9 cellular contexts compared by ENCODE assay signal in genomic region chr12:55019784-55020183, GRCh38. TPM values are rescaled to one million over a fixed set of nuclear protein-coding genes. Genes with fewer than 3 reads are reported as not detected.
DNase-seq lines count a peak whose midpoint lies in the region; ATAC-seq and TF ChIP-seq lines count a peak whose summit lies in the region.
"Had no signal": no experiment of that assay in that cellular context is flagged by ENCODE, and none has a peak within 500 bp of the region (broad histone marks: within the 10 kb centered on the region; RNA-seq: fewer than 3 reads in every experiment).

NEUROD4 (plus strand) TSS chr12:55019974; CDS start chr12:55026440, 6,466 bp downstream.

- peak within 1 kb of the TSS; percentile 62 for H3K4me2 ChIP-seq in neural progenitor cell

- H4K20me1 ChIP-seq in neural progenitor cell (ENCODE audit: low read depth) = no peaks in the 10 kb centered on the region

- H3K4me1 ChIP-seq in neural progenitor cell = peaks cover 13% of the 10 kb centered on the region
- H3K4me1 ChIP-seq: tibial nerve had no signal

- H3K4me1 Mint-ChIP-seq in Calu3 (ENCODE audit: low read depth, unreplicated experiment) = peaks cover 10% of the 10 kb centered on the region
- peaks cover 23% of the 10 kb centered on the region for H3K4me1 Mint-ChIP-seq in neural progenitor cell

- peak within 1 kb of the TSS; percentile 68 for H2AFZ ChIP-seq in neural progenitor cell (replicated peaks)

- no peaks in the 10 kb centered on the region for H3K9me3 Mint-ChIP-seq in Calu3 (ENCODE audit: low read depth, unreplicated experiment)
- H3K9me3 Mint-ChIP-seq in neural progenitor cell = no peaks in the 10 kb centered on the region

- H3K9me3 ChIP-seq in neural progenitor cell (ENCODE audit: low read depth) = no peaks in the 10 kb centered on the region
- H3K9me3 ChIP-seq: tibial nerve had no signal

- no peak within 1 kb of the TSS for H3K27ac ChIP-seq in neural progenitor cell
- H3K27ac ChIP-seq: tibial nerve had no signal

- BruUV-seq in Calu3 (replicated peaks; lab: Mats Ljungman, UMichigan) = no TSS peak

- no peaks in the 10 kb centered on the region for H3K36me3 ChIP-seq in neural progenitor cell
- H3K36me3 ChIP-seq: tibial nerve had no signal

- ATAC-seq in HG03521 (IDR thresholded peaks at IDR 0.05; ENCODE audit: unreplicated experiment) (peak; percentile 84), SK-N-SH treated with all-trans-retinoic acid at 6 μM for 48 hours (peak; percentile 97)

- no peak within 1 kb of the TSS for H3K4me3 Mint-ChIP-seq in Calu3 (ENCODE audit: low read depth, unreplicated experiment)
- peak within 1 kb of the TSS; percentile 76 for H3K4me3 Mint-ChIP-seq in neural progenitor cell

- CTCF ChIA-PET in Calu3 (lab: Charles Lee) = interaction anchor here (0.6 kb wide), 1 partner anchor 35 kb away, joined by 3 read pairs; no protein-coding TSS in a partner anchor

- no peak within 1 kb of the TSS for H3K9ac ChIP-seq in neural progenitor cell

- TF ChIP-seq CTCF in Calu3 (IDR thresholded peaks at IDR 0.05; ENCODE audit: unreplicated experiment) (no peak), fibroblast of pulmonary artery (IDR thresholded peaks at IDR 0.05; ENCODE audit: low read length, missing control alignments) (no peak), neural progenitor cell (IDR thresholded peaks at IDR 0.05) (no peak)

- H3K27me3 Mint-ChIP-seq in Calu3 (ENCODE audit: unreplicated experiment) (peaks cover 73% of the 10 kb centered on the region), neural progenitor cell (ENCODE audit: insufficient read depth, low read depth) (peaks cover 15% of the 10 kb centered on the region)

- DNase-seq in Calu3 (peak; percentile 41), fibroblast of pulmonary artery (ENCODE audit: low read depth) (peak; percentile 72), neural progenitor cell (ENCODE audit: low spot score) (peak; percentile 96), NK-92 (lab: John Stamatoyannopoulos, UW; ENCODE audit: unreplicated experiment) (no peak), T-helper 1 cell (no peak), NCI-H2227 treated with DMSO at 0.1 percent for 48 hours (lab: John Stamatoyannopoulos, UW) (no peak)

- intact Hi-C loops in Calu3 (cut with micrococcal nuclease; ENCODE audit: unreplicated experiment) = no loop called here

- no peaks in the 10 kb centered on the region for H3F3A ChIP-seq in neural progenitor cell (ENCODE audit: low read depth)

- H3K36me3 Mint-ChIP-seq in Calu3 (ENCODE audit: insufficient read depth, unreplicated experiment) = no peaks in the 10 kb centered on the region
- no peaks in the 10 kb centered on the region for H3K36me3 Mint-ChIP-seq in neural progenitor cell

- H3K4me3 ChIP-seq in fibroblast of pulmonary artery (replicated peaks; ENCODE audit: low read depth, low read length) (no peak within 1 kb of the TSS), neural progenitor cell (peak within 1 kb of the TSS; percentile 28)
- H3K4me3 ChIP-seq: tibial nerve had no signal

- no peaks in the 10 kb centered on the region for H3K79me2 ChIP-seq in neural progenitor cell (ENCODE audit: low read depth)

- H3K27me3 ChIP-seq in neural progenitor cell = peaks cover 54% of the 10 kb centered on the region

- H3K27ac Mint-ChIP-seq in Calu3 (ENCODE audit: unreplicated experiment) = no peak within 1 kb of the TSS
- peak within 1 kb of the TSS; percentile 12 for H3K27ac Mint-ChIP-seq in neural progenitor cell

TF ChIP-seq in SK-N-SH treated with all-trans-retinoic acid at 6 μM for 48 hours, 23 proteins besides CTCF, POLR2A, EP300 and RAD21:
- TF ChIP-seq RARB (CRISPR knock-in tag; IDR thresholded peaks at IDR 0.05) (no peak), ZNF565 (CRISPR knock-in tag; conservative IDR thresholded peaks at IDR 0.05; ENCODE audit: low read depth) (no peak), TSHZ2 (CRISPR knock-in tag; IDR thresholded peaks at IDR 0.05) (no peak), CSDC2 (CRISPR knock-in tag; IDR thresholded peaks at IDR 0.05) (peak; percentile 86; the same call in 1 of the 2 replicates), ESRRG (CRISPR knock-in tag; IDR thresholded peaks at IDR 0.05) (no peak), ZFP30 (CRISPR knock-in tag; IDR thresholded peaks at IDR 0.05) (peak; percentile 32; the same call in 1 of the 2 replicates), TCF4 (CRISPR knock-in tag; IDR thresholded peaks at IDR 0.05; ENCODE audit: borderline replicate concordance) (no peak), SNAI2 (CRISPR knock-in tag; IDR thresholded peaks at IDR 0.05) (peak; percentile 26; the same call in 1 of the 2 replicates), CREB5 (CRISPR knock-in tag; IDR thresholded peaks at IDR 0.05; ENCODE audit: low read depth) (no peak), ZFP3 (CRISPR knock-in tag; IDR thresholded peaks at IDR 0.05) (0 out of 2 replicates have a peak, but pooled peaks have one; percentile 60), ARNTL (CRISPR knock-in tag; IDR thresholded peaks at IDR 0.05; ENCODE audit: borderline replicate concordance, low read depth) (no peak)

RNA-seq across cellular contexts. Expression of gene NEUROD4, which starts in this region (rescaled TPM):
- total RNA-seq in Calu3 (2022) (not detected in 2 replicates), neural progenitor cell (ENCODE audit: low replicate concordance) (0.62 and 1.8 TPM in 2 replicates)
- total RNA-seq: tibial nerve had no signal

Comparison
In these comparisons a context has a peak if more than half of its experiments do, and no peak if none do; other contexts are left out.
1. Peak in DNase-seq in Calu3; RNA of the gene not detected or under 1 TPM.
2. DNase-seq: peak in fibroblast of pulmonary artery (single experiment) and neural progenitor cell (single experiment); none in NK-92 (single experiment), T-helper 1 cell (0 of 5) and NCI-H2227 treated with DMSO at 0.1 percent for 48 hours (single experiment).